12 cellular contexts compared by ENCODE assay signal in the genomic region with DNA sequence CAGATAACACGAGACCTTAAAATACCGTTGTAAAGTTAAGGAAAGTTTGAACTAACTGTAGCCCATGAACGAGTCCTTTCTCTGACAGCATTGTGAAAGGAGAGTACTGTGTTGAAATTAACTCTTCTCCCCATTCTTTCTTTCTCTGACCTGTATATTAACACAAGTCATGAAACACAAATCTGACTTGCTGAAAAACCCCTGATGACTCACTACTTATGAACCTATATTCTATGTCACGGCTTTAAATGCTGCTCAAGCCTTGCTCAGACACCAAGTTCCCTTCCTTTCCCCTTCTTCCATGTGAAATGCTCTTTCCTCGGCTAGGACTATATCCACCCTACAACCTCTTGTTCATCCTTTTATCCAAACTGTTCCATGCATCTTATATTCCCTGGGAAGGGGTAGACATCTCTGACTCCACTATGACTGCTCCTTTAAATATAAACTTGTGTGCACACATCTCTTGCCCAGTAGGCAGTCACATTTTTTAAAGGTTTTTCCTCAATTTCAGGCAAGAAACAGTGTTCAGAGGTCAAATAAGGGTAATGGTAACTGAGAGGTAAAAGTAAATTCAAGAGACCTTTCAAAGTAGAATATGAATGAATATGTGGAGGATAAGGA.
DNase-seq lines count a peak whose midpoint lies in the region; ATAC-seq and TF ChIP-seq lines count a peak whose summit lies in the region.
"Had no signal": no experiment of that assay in that cellular context is flagged by ENCODE, and none has a peak within 500 bp of the region (broad histone marks: within the 10 kb centered on the region; RNA-seq: fewer than 3 reads in every experiment).

No MANE protein-coding gene starts in this region.

- no peaks in the 10 kb centered on the region for H3K9me3 ChIP-seq in fibroblast of lung (ENCODE audit: control insufficient read depth, insufficient read depth, low read depth, low read length)
- H3K9me3 ChIP-seq in prostate gland, result no peaks in the 10 kb centered on the region

- H4K20me1 ChIP-seq in fibroblast of lung (ENCODE audit: control insufficient read depth, extremely low read depth, insufficient read depth, low read length), result no peaks in the 10 kb centered on the region

- H3K27me3 ChIP-seq in fibroblast of lung (ENCODE audit: control insufficient read depth, insufficient read depth, low read length), result no peaks in the 10 kb centered on the region
- no peaks in the 10 kb centered on the region for H3K27me3 ChIP-seq in prostate gland (replicated peaks; ENCODE audit: insufficient read depth)
- no peaks in the 10 kb centered on the region for H3K27me3 ChIP-seq in dorsolateral prefrontal cortex

- no peak overlapping the region for H2AFZ ChIP-seq in fibroblast of lung (ENCODE audit: low read length)

- no peak overlapping the region for H3K9ac ChIP-seq in fibroblast of lung (ENCODE audit: insufficient read depth, low read length)

- no peak overlapping the region for H3K4me3 ChIP-seq in fibroblast of lung (replicated peaks in 1 of 4; ENCODE audit: control extremely low read depth in 1 of 4, insufficient read depth in 1 of 4, low read depth in 3 of 4, low read length in 4 of 4)
- no peak overlapping the region for H3K4me3 ChIP-seq in prostate gland
- H3K4me3 ChIP-seq in dorsolateral prefrontal cortex, result no peak overlapping the region

- H3K36me3 ChIP-seq in fibroblast of lung (ENCODE audit: control insufficient read depth, insufficient read depth, low read length) (no peaks in the 10 kb centered on the region), prostate gland (no peaks in the 10 kb centered on the region)

- TF ChIP-seq CTCF in fibroblast of lung (conservative IDR thresholded peaks at IDR 0.05 in 1 of 2, IDR thresholded peaks at IDR 0.05 in 1 of 2; ENCODE audit: low read depth in 1 of 2, low read length in 2 of 2) (no peak), prostate gland (IDR thresholded peaks at IDR 0.05) (no peak), dorsolateral prefrontal cortex (IDR thresholded peaks at IDR 0.05 in 54 of 56, conservative IDR thresholded peaks at IDR 0.05 in 2 of 56; ENCODE audit: low read depth in 1 of 56, partially characterized antibody in 56 of 56) (no peak)

- H3K27ac ChIP-seq in fibroblast of lung (ENCODE audit: insufficient read depth, low read length) (no peak overlapping the region), prostate gland (no peak overlapping the region), dorsolateral prefrontal cortex (no peak overlapping the region)
- H3K27ac ChIP-seq: C4-2B had no signal

- H3K4me1 ChIP-seq in fibroblast of lung (ENCODE audit: control insufficient read depth, extremely low read depth, insufficient read depth, low read length), result no peaks in the 10 kb centered on the region
- no peaks in the 10 kb centered on the region for H3K4me1 ChIP-seq in prostate gland (replicated peaks)

- intact Hi-C loops in prostate gland (cut with DNase I), result no loop called here
- intact Hi-C loops in dorsolateral prefrontal cortex (cut with DNase I), result no loop called here

- H3K79me2 ChIP-seq in fibroblast of lung (ENCODE audit: control insufficient read depth, insufficient read depth, low read length), result no peaks in the 10 kb centered on the region

- DNase-seq in HCEC 1CT (peak; percentile 3), LHCN-M2 (ENCODE audit: low read depth) (peak; percentile 32), fibroblast of lung (ENCODE audit: low read depth in 2 of 2) (peak; percentile 70 to 76), OCI-M2 (lab: John Stamatoyannopoulos, UW; ENCODE audit: unreplicated experiment) (no peak), prostate gland (ENCODE audit: low spot score) (no peak), dorsolateral prefrontal cortex (no peak), CD1c-positive myeloid dendritic cell (ENCODE audit: extremely low spot score) (no peak)
- DNase-seq: activated CD8-positive, alpha-beta T cell treated with anti-CD3 and anti-CD28 coated beads, Interleukin-2, amount 10 ng/mL, durations not matched to agents 7 days and 5 days; kidney glomerular epithelial cell; occipital lobe had no signal

- ATAC-seq in GM18498 (IDR thresholded peaks at IDR 0.05; ENCODE audit: unreplicated experiment), result peak; percentile 75
- ATAC-seq: activated CD8-positive, alpha-beta T cell treated with anti-CD3 and anti-CD28 coated beads, Interleukin-2, amount 10 ng/mL, durations not matched to agents 7 days and 5 days had no signal

- 89% methylated on average over 5 of the region's 5 CpGs for WGBS in prostate gland

- no peak for TF ChIP-seq POLR2A in prostate gland (IDR thresholded peaks at IDR 0.05)

- H3K4me2 ChIP-seq in fibroblast of lung (ENCODE audit: extremely low read depth, insufficient read depth, low read length), result peak overlapping the region; percentile 17

Comparison
In these comparisons a context has a peak if more than half of its experiments do, and no peak if none do; other contexts are left out.
1. DNase-seq: peak in HCEC 1CT (single experiment), LHCN-M2 (single experiment) and fibroblast of lung (2 of 2); none in OCI-M2 (single experiment), prostate gland (single experiment), dorsolateral prefrontal cortex (0 of 10) and CD1c-positive myeloid dendritic cell (single experiment).